8 cellular contexts compared by ENCODE assay signal in the genomic region with DNA sequence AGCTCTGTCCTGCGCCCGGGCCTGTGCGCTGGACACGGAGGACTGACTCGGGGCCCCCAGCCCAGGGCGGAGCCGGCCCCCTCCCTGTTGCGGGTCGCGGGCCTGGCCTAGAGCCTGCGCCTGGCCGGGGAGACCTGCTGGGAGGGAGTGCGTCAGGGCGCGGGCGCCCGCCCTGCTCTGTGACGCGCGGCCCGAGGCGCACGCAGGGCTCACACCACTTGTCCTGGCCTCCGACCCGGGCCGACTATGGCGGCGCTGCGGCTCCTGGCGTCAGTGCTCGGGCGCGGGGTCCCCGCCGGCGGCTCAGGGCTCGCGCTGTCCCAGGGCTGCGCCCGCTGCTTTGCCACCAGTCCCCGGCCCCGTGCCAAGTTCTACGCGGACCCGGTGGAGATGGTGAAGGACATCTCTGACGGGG. TPM values are rescaled to one million over a fixed set of nuclear protein-coding genes. Genes with fewer than 3 reads are reported as not detected.
DNase-seq lines count a peak whose midpoint lies in the region; ATAC-seq, FAIRE-seq and TF ChIP-seq lines count a peak whose summit lies in the region.
"Not testable (repeated sequence)": the region's sequence is repeated elsewhere in the genome, so short reads cannot be mapped to it uniquely, and the experiment has no call there.

No MANE protein-coding gene starts in this region.

- H3K4me3 ChIP-seq in GM12878 = not testable (repeated sequence)
- H3K4me3 ChIP-seq in ovary (peak overlapping the region; percentile 27), suprapubic skin (peak overlapping the region; percentile 40)

- H3K36me3 ChIP-seq in ES-I3 (ENCODE audit: insufficient read depth, low read length); GM12878 (ENCODE audit: control insufficient read depth in 2 of 2, insufficient read depth in 2 of 2, low read length in 1 of 2); ovary; suprapubic skin: not testable (repeated sequence)

- H4K20me1 ChIP-seq in GM12878 (ENCODE audit: control insufficient read depth, insufficient read depth) = not testable (repeated sequence)

- H3K4me1 Mint-ChIP-seq in activated CD4-positive, alpha-beta T cell treated with anti-CD3 and anti-CD28 coated beads for 36 hours = not testable (repeated sequence)

- DNase-seq in activated CD4-positive, alpha-beta T cell treated with anti-CD3 and anti-CD28 coated beads for 36 hours = peak; percentile 22
- DNase-seq in GM12878 (ENCODE audit: low read depth, low spot score); foreskin keratinocyte; left lobe of liver (ENCODE audit: low spot score); suprapubic skin (ENCODE audit: low spot score in 2 of 2): not testable (repeated sequence)
- DNase-seq in ovary = peak; percentile 46 to 82 (median 59)

- FAIRE-seq in GM12878 (lab: Jason Lieb, UNC) = not testable (repeated sequence)

- not testable (repeated sequence) for TF ChIP-seq POLR2A in GM12878 (IDR thresholded peaks at IDR 0.05; ENCODE audit: low read depth, low read length); ovary (IDR thresholded peaks at IDR 0.05); suprapubic skin (IDR thresholded peaks at IDR 0.05)

- not testable (repeated sequence) for H3K27ac Mint-ChIP-seq in activated CD4-positive, alpha-beta T cell treated with anti-CD3 and anti-CD28 coated beads for 36 hours

- BruUV-seq in GM12878 (replicated peaks; lab: Mats Ljungman, UMichigan) = not testable (repeated sequence)

- not testable (repeated sequence) for H3K79me2 ChIP-seq in GM12878 (ENCODE audit: control insufficient read depth, insufficient read depth, low read length)

- H3K4me3 Mint-ChIP-seq in activated CD4-positive, alpha-beta T cell treated with anti-CD3 and anti-CD28 coated beads for 36 hours = not testable (repeated sequence)

- not testable (repeated sequence) for H3K27ac ChIP-seq in GM12878 (ENCODE audit: control insufficient read depth, insufficient read depth); foreskin keratinocyte; ovary; suprapubic skin

- not testable (repeated sequence) for H3K27me3 ChIP-seq in GM12878 (replicated peaks in 1 of 2; ENCODE audit: control insufficient read depth in 2 of 2, insufficient read depth in 2 of 2, low read length in 1 of 2); foreskin keratinocyte; ovary; suprapubic skin

- RAD21 ChIA-PET in GM12878 (lab: Charles Lee; ENCODE audit: unreplicated experiment) = not testable (repeated sequence)

- peak overlapping the region; percentile 38; the same call in 1 of the 2 replicates for H3K9ac ChIP-seq in ES-I3 (ENCODE audit: low read depth, low read length)
- not testable (repeated sequence) for H3K9ac ChIP-seq in GM12878 (ENCODE audit: control insufficient read depth, insufficient read depth, low read length)

- H3K4me1 ChIP-seq in ES-I3 (ENCODE audit: insufficient read depth, low read length); GM12878 (ENCODE audit: control insufficient read depth, insufficient read depth, low read length); foreskin keratinocyte; ovary (ENCODE audit: insufficient read depth); suprapubic skin: not testable (repeated sequence)

- not testable (repeated sequence) for H3K9me3 ChIP-seq in ES-I3 (ENCODE audit: control insufficient read depth, insufficient read depth, low read length); GM12878 (replicated peaks; ENCODE audit: control insufficient read depth, insufficient read depth, low read length); ovary; suprapubic skin

- not testable (repeated sequence) for TF ChIP-seq EP300 in GM12878 (IDR thresholded peaks at IDR 0.05; ENCODE audit: borderline replicate concordance in 1 of 2, control insufficient read depth in 1 of 2, low read depth in 2 of 2, low read length in 2 of 2); ovary (IDR thresholded peaks at IDR 0.05); suprapubic skin (IDR thresholded peaks at IDR 0.05)

- ATAC-seq in HG03280 (IDR thresholded peaks at IDR 0.05; ENCODE audit: unreplicated experiment) = peak; percentile 37
- peak; percentile 59 for ATAC-seq in activated CD4-positive, alpha-beta T cell treated with anti-CD3 and anti-CD28 coated beads for 36 hours
- ATAC-seq in GM12878 = peak; percentile 61
- peak; percentile 15 for ATAC-seq in foreskin keratinocyte
- ATAC-seq in left lobe of liver = peak; percentile 61

- H3K27me3 Mint-ChIP-seq in activated CD4-positive, alpha-beta T cell treated with anti-CD3 and anti-CD28 coated beads for 36 hours = not testable (repeated sequence)

- H2AFZ ChIP-seq in GM12878 (ENCODE audit: control insufficient read depth, low read depth, low read length) = not testable (repeated sequence)

- SMC1A ChIA-PET in GM12878 (lab: Charles Lee; ENCODE audit: uncharacterized antibody, unreplicated experiment) = not testable (repeated sequence)

- intact Hi-C loops in activated CD4-positive, alpha-beta T cell treated with anti-CD3 and anti-CD28 coated beads for 36 hours (cut with DNase I, micrococcal nuclease); GM12878 (cut with micrococcal nuclease; ENCODE audit: unreplicated experiment); ovary (cut with DNase I): not testable (repeated sequence)

- H3K36me3 Mint-ChIP-seq in activated CD4-positive, alpha-beta T cell treated with anti-CD3 and anti-CD28 coated beads for 36 hours (ENCODE audit: low read depth) = not testable (repeated sequence)

- in situ Hi-C loops in GM12878 (cut with MboI) = not testable (repeated sequence)

- not testable (repeated sequence) for H3K9me3 Mint-ChIP-seq in activated CD4-positive, alpha-beta T cell treated with anti-CD3 and anti-CD28 coated beads for 36 hours (ENCODE audit: low read depth)

- CTCF ChIA-PET in activated CD4-positive, alpha-beta T cell treated with anti-CD3 and anti-CD28 coated beads for 36 hours (lab: Charles Lee); GM12878 (lab: Yijun Ruan, JAX): not testable (repeated sequence)

- not testable (repeated sequence) for H3K4me2 ChIP-seq in GM12878 (ENCODE audit: control insufficient read depth, insufficient read depth)

- 12% methylated on average over 27 of the region's 46 CpGs for WGBS in GM12878 (ENCODE audit: insufficient coverage, insufficient replicate concordance, low lambda C conversion rate, missing lambda C conversion rate)
- WGBS in ovary, 3 donors = 7 to 40% (median 11%) methylated on average over 1 to 35 of the region's 46 CpGs
- no CpG with 5 or more reads among the region's 46 CpGs for whole genome bisulfite sequencing in suprapubic skin

- not testable (repeated sequence) for TF ChIP-seq CTCF in GM12878 (IDR thresholded peaks at IDR 0.05 in 2 of 3, conservative IDR thresholded peaks at IDR 0.05 in 1 of 3; ENCODE audit: control insufficient read depth in 2 of 3, extremely low read depth in 1 of 3, insufficient read depth in 1 of 3, low read depth in 3 of 3, low read length in 3 of 3); foreskin keratinocyte (conservative IDR thresholded peaks at IDR 0.05); ovary (IDR thresholded peaks at IDR 0.05); suprapubic skin (IDR thresholded peaks at IDR 0.05)

- POLR2A ChIA-PET in activated CD4-positive, alpha-beta T cell treated with anti-CD3 and anti-CD28 coated beads for 36 hours (lab: Charles Lee); GM12878 (lab: Charles Lee): not testable (repeated sequence)

- not testable (repeated sequence) for TF ChIP-seq RAD21 in GM12878 (IDR thresholded peaks at IDR 0.05; ENCODE audit: insufficient read depth, low read depth, low read length)

TF ChIP-seq in GM12878, 131 proteins besides CTCF, POLR2A, EP300 and RAD21:
- peak; percentile 90 for TF ChIP-seq HDAC6 (IDR thresholded peaks at IDR 0.05; ENCODE audit: unreplicated experiment)
TF ChIP-seq in GM12878: peak in this region for 1; not testable (repeated sequence) for 130.

RNA-seq across cellular contexts. Expression of gene BMP8A, which starts 23.3 kb away (rescaled TPM):
- total RNA-seq in activated CD4-positive, alpha-beta T cell treated with anti-CD3 and anti-CD28 coated beads for 36 hours = under 1 TPM in 1 of 2 experiments, not detected in 1; 0.16 TPM
- not detected in 2 replicates for total RNA-seq in GM12878 (2013; cell fraction: nucleolus; rRNA removed)
- total RNA-seq in GM12878 (2014; rRNA removed) (0.22 TPM in 1 of 2 replicates, not detected in the other), GM12878 (2014; rRNA removed; fragmentation: Illumina TruSeq; extraction: Trizol) (not detected in 2 replicates), GM12878 (2021) (not detected in 2 replicates), foreskin keratinocyte (not detected in 2 replicates), left lobe of liver (not detected), ovary (10 to 100 TPM in 2 of 7 donors, 1 to 10 TPM in 5; 1.4 to 11.0 (median 6.9) TPM), suprapubic skin (1 to 10 TPM in 1 of 4 donors, under 1 TPM in 1, not detected in 2; 0.38 to 1.7 TPM)
- not detected for polyA plus RNA-seq in GM12878 (2011; ENCODE audit: low read depth)
- polyA plus RNA-seq in GM12878 (2011; rRNA removed) (not detected in 2 replicates), GM12878 (2014; fragmentation: Illumina TruSeq; extraction: Trizol) (not detected in 2 replicates), GM12878 (2014; fragmentation: Nextera tagmentation; extraction: Ambion mirVana) (not detected), GM12878 (2014; rRNA removed) (0.06 TPM in 1 of 2 replicates, not detected in the other), GM12878 (2016; fragmentation: Nextera tagmentation; extraction: Ambion mirVana) (not detected), foreskin keratinocyte (not detected in 2 replicates), ovary (1 to 10 TPM in 1 of 2 donors, not detected in 1; 1.2 TPM)
- polyA plus RNA-seq in GM12878 (2011; cell fraction: cytosol; rRNA removed) = not detected in 2 replicates
- polyA plus RNA-seq in GM12878 (2011; cell fraction: nucleus; rRNA removed) = not detected in 2 replicates
- 0.19 and 0.27 TPM in 2 replicates for polyA plus RNA-seq in GM12878 (2012)
- not detected in 2 replicates for polyA minus RNA-seq in GM12878 (2011; rRNA and poly(A)+ RNA removed)
- polyA minus RNA-seq in GM12878 (2011; cell fraction: cytosol; rRNA and poly(A)+ RNA removed) = not detected in 2 replicates
- not detected in 2 replicates for polyA minus RNA-seq in GM12878 (2011; cell fraction: nucleus; rRNA and poly(A)+ RNA removed)
